13 cellular contexts compared by ENCODE assay signal in the genomic region with DNA sequence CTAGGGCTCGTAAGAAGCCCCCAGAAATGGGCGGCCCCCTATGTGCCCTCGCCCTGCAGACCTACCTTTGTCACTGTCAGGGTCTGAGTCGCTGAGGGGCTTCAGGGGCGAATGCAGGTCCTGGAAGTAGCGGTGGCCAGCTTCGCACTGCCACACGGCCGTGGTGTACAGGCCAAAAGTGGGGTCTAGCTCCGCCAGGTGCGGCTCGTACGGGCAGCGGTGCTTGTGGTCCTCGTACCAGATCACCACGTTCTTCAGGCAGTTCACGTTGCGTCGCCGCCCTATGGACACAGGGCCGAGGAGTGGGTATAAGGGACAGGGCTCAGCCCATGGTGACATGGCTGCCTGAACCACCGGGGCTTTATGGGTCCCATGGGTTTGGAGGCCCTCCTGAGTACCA. TPM values are rescaled to one million over a fixed set of nuclear protein-coding genes. Genes with fewer than 3 reads are reported as not detected.
"Had no signal": no experiment of that assay in that cellular context is flagged by ENCODE, and none has a peak within 500 bp of the region (broad histone marks: within the 10 kb centered on the region; RNA-seq: fewer than 3 reads in every experiment).

No MANE protein-coding gene starts in this region.

- H3K27ac ChIP-seq: epithelial cell of prostate, esophagus squamous epithelium, gastroesophageal sphincter, left lung, lower lobe of right lung, psoas muscle, right lobe of liver, suprapubic skin, tibial artery, upper lobe of left lung, uterus had no signal

- H3K4me3 ChIP-seq: esophagus squamous epithelium, gastroesophageal sphincter, left lung, lower lobe of right lung, psoas muscle, right lobe of liver, suprapubic skin, tibial artery, upper lobe of left lung, uterus had no signal

- H3K27me3 ChIP-seq: esophagus squamous epithelium, gastroesophageal sphincter, left lung, right lobe of liver, suprapubic skin, tibial artery, upper lobe of left lung, uterus had no signal

- H3K4me1 ChIP-seq: esophagus squamous epithelium, left lung, lower lobe of right lung, psoas muscle, suprapubic skin, tibial artery, upper lobe of left lung, uterus had no signal

- DNase-seq: esophagus squamous epithelium had no signal

- H3K9me3 ChIP-seq: esophagus squamous epithelium, gastroesophageal sphincter, left lung, lower lobe of right lung, psoas muscle, right lobe of liver, suprapubic skin, tibial artery, upper lobe of left lung, uterus had no signal

- H3K36me3 ChIP-seq: uterus had no signal

RNA-seq across cellular contexts. Expression of a gene that starts 15.0 kb away (rescaled TPM):
- total RNA-seq: esophagus squamous epithelium, lower lobe of right lung, psoas muscle, right lobe of liver, suprapubic skin had no signal
- polyA plus RNA-seq: immature natural killer cell, keratinocyte had no signal

RNA-seq across cellular contexts. Expression of a gene that starts 42.8 kb away (rescaled TPM):
- polyA plus RNA-seq: immature natural killer cell, keratinocyte had no signal
